Comparison of ENCODE assay signal across 11 cellular contexts in the genomic region with DNA sequence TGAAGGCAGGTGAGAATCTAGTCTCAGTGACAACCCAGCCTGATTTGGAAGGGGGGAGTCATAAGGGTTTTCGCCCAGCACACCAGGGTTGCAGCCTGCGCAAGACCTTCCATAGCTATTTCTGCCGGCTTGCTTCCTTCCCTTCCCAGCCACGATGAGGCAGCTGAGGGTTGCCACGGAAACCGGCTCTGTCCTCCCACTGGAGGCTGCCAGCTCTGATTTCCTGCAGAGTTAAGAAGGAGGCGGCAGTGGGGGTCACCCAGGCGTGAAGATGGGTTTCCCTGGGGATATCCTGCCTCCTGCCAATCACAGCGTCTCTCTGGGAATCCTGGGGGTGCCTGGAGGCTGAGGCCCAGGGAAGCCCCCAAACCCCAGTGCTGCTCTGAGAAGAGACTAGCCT. TPM values are rescaled to one million over a fixed set of nuclear protein-coding genes. Genes with fewer than 3 reads are reported as not detected.
A peak's percentile ranks its signal among the peaks of the same experiment; 100 is the strongest.
DNase-seq lines count a peak whose midpoint lies in the region; ATAC-seq and TF ChIP-seq lines count a peak whose summit lies in the region.
"Had no signal": no experiment of that assay in that cellular context is flagged by ENCODE, and none has a peak within 500 bp of the region (broad histone marks: within the 10 kb centered on the region; RNA-seq: fewer than 3 reads in every experiment).

No MANE protein-coding gene starts in this region.

- H3K27ac Mint-ChIP-seq in activated naive CD4-positive, alpha-beta T cell treated with anti-CD3 and anti-CD28 coated beads for 36 hours, result no peak overlapping the region
- H3K27ac Mint-ChIP-seq: activated naive CD4-positive, alpha-beta T cell treated with anti-CD3 and anti-CD28 coated beads, Interleukin-2, amount 50 U/mL, for 24 hours; CD8-positive, alpha-beta memory T cell had no signal

- WGBS in hepatocyte (ENCODE audit: low lambda C conversion rate, missing lambda C conversion rate), result 52% methylated on average over 9 of the region's 9 CpGs

- H4K20me1 ChIP-seq in hepatocyte (ENCODE audit: insufficient read depth, poor library complexity, severe bottlenecking), result no peaks in the 10 kb centered on the region

- ATAC-seq in SK-N-SH treated with all-trans-retinoic acid at 6 μM for 48 hours (peak; percentile 76), GM21367 (IDR thresholded peaks at IDR 0.05; ENCODE audit: unreplicated experiment) (no peak), HG02763 (IDR thresholded peaks at IDR 0.05; ENCODE audit: unreplicated experiment) (no peak)
- ATAC-seq: HCT116 had no signal

- H3K9me3 Mint-ChIP-seq in activated naive CD4-positive, alpha-beta T cell treated with anti-CD3 and anti-CD28 coated beads for 36 hours, result no peaks in the 10 kb centered on the region
- H3K9me3 Mint-ChIP-seq: activated naive CD4-positive, alpha-beta T cell treated with anti-CD3 and anti-CD28 coated beads, Interleukin-2, amount 50 U/mL, for 24 hours; CD8-positive, alpha-beta memory T cell had no signal

- TF ChIP-seq CTCF in hepatocyte (IDR thresholded peaks at IDR 0.05; ENCODE audit: poor library complexity), result no peak

- H3K36me3 ChIP-seq in hepatocyte (replicated peaks; ENCODE audit: insufficient read depth, low read depth), result no peaks in the 10 kb centered on the region

- peaks cover 19% of the 10 kb centered on the region for H3K27me3 Mint-ChIP-seq in activated naive CD4-positive, alpha-beta T cell treated with anti-CD3 and anti-CD28 coated beads for 36 hours (ENCODE audit: low read depth)

- no peak overlapping the region for H3K4me3 Mint-ChIP-seq in activated naive CD4-positive, alpha-beta T cell treated with anti-CD3 and anti-CD28 coated beads for 36 hours
- H3K4me3 Mint-ChIP-seq: activated naive CD4-positive, alpha-beta T cell treated with anti-CD3 and anti-CD28 coated beads, Interleukin-2, amount 50 U/mL, for 24 hours; CD8-positive, alpha-beta memory T cell had no signal

- H3K4me2 ChIP-seq in hepatocyte, result no peak overlapping the region

- H3K27me3 ChIP-seq in hepatocyte, result no peaks in the 10 kb centered on the region

- no peaks in the 10 kb centered on the region for H3K9me2 ChIP-seq in hepatocyte (replicated peaks; ENCODE audit: insufficient read depth)

- H3K36me3 Mint-ChIP-seq in activated naive CD4-positive, alpha-beta T cell treated with anti-CD3 and anti-CD28 coated beads for 36 hours (ENCODE audit: low read depth), result no peaks in the 10 kb centered on the region
- H3K36me3 Mint-ChIP-seq: activated naive CD4-positive, alpha-beta T cell treated with anti-CD3 and anti-CD28 coated beads, Interleukin-2, amount 50 U/mL, for 24 hours; CD8-positive, alpha-beta memory T cell had no signal

- no peaks in the 10 kb centered on the region for H3K9me3 ChIP-seq in hepatocyte (ENCODE audit: low read depth)

- peaks cover 4% of the 10 kb centered on the region for H3K4me1 ChIP-seq in hepatocyte (ENCODE audit: insufficient read depth)

- no peaks in the 10 kb centered on the region for H3K4me1 Mint-ChIP-seq in activated naive CD4-positive, alpha-beta T cell treated with anti-CD3 and anti-CD28 coated beads for 36 hours (ENCODE audit: low read depth)
- H3K4me1 Mint-ChIP-seq: activated naive CD4-positive, alpha-beta T cell treated with anti-CD3 and anti-CD28 coated beads, Interleukin-2, amount 50 U/mL, for 24 hours had no signal

- H3K4me3 ChIP-seq in hepatocyte, result no peak overlapping the region

- peak; percentile 56 for DNase-seq in A172 (ENCODE audit: low spot score)
- peak; percentile 51 for DNase-seq in HS-5 (ENCODE audit: low read depth)
- peak; percentile 58 for DNase-seq in hepatocyte (ENCODE audit: low spot score)
- DNase-seq in T-helper 9 cell, result no peak
- DNase-seq in activated naive CD4-positive, alpha-beta T cell treated with anti-CD3 and anti-CD28 coated beads for 36 hours, result no peak
- DNase-seq: CD8-positive, alpha-beta memory T cell had no signal

- H2AFZ ChIP-seq in hepatocyte, result no peak overlapping the region

- CTCF ChIA-PET in activated naive CD4-positive, alpha-beta T cell treated with anti-CD3 and anti-CD28 coated beads for 36 hours (lab: Charles Lee), result interaction anchor here (0.7 to 1.5 kb wide), 4 partner anchors 11 to 171 kb away, joined by 3 to 4 read pairs (median 4); no protein-coding TSS in a partner anchor

- H3K79me2 ChIP-seq in hepatocyte, result no peaks in the 10 kb centered on the region

- intact Hi-C loops in activated naive CD4-positive, alpha-beta T cell treated with anti-CD3 and anti-CD28 coated beads for 36 hours (cut with micrococcal nuclease), result no loop called here

- H3K27ac ChIP-seq in hepatocyte, result no peak overlapping the region

TF ChIP-seq in SK-N-SH treated with all-trans-retinoic acid at 6 μM for 48 hours, 23 proteins besides CTCF, POLR2A, EP300 and RAD21:
- TF ChIP-seq ZC3H10 (CRISPR knock-in tag; IDR thresholded peaks at IDR 0.05), result no peak
- TF ChIP-seq ESRRG (CRISPR knock-in tag; IDR thresholded peaks at IDR 0.05), result no peak
- TF ChIP-seq ARNTL (CRISPR knock-in tag; IDR thresholded peaks at IDR 0.05; ENCODE audit: borderline replicate concordance, low read depth), result no peak
- no peak for TF ChIP-seq ISL1 (CRISPR knock-in tag; IDR thresholded peaks at IDR 0.05)
- TF ChIP-seq ZFP3 (CRISPR knock-in tag; IDR thresholded peaks at IDR 0.05), result no peak
- no peak for TF ChIP-seq PPARA (CRISPR knock-in tag; IDR thresholded peaks at IDR 0.05; ENCODE audit: borderline replicate concordance)
- TF ChIP-seq ZNF70 (CRISPR knock-in tag; IDR thresholded peaks at IDR 0.05), result no peak
- TF ChIP-seq ZNF8 (CRISPR knock-in tag; IDR thresholded peaks at IDR 0.05), result no peak
- no peak for TF ChIP-seq PATZ1 (CRISPR knock-in tag; IDR thresholded peaks at IDR 0.05; ENCODE audit: borderline replicate concordance)
- TF ChIP-seq ZFP30 (CRISPR knock-in tag; IDR thresholded peaks at IDR 0.05), result no peak
- no peak for TF ChIP-seq OSR1 (CRISPR knock-in tag; IDR thresholded peaks at IDR 0.05)
- no peak for TF ChIP-seq RARB (CRISPR knock-in tag; IDR thresholded peaks at IDR 0.05)
- TF ChIP-seq, protein P1, sequence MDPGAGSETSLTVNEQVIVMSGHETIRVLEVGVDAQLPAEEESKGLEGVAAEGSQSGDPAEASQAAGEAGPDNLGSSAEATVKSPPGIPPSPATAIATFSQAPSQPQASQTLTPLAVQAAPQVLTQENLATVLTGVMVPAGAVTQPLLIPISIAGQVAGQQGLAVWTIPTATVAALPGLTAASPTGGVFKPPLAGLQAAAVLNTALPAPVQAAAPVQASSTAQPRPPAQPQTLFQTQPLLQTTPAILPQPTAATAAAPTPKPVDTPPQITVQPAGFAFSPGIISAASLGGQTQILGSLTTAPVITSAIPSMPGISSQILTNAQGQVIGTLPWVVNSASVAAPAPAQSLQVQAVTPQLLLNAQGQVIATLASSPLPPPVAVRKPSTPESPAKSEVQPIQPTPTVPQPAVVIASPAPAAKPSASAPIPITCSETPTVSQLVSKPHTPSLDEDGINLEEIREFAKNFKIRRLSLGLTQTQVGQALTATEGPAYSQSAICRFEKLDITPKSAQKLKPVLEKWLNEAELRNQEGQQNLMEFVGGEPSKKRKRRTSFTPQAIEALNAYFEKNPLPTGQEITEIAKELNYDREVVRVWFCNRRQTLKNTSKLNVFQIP (CRISPR knock-in tag; IDR thresholded peaks at IDR 0.05; ENCODE audit: borderline replicate concordance, low read depth), result no peak
- no peak for TF ChIP-seq SNAI2 (CRISPR knock-in tag; IDR thresholded peaks at IDR 0.05)
- TF ChIP-seq TCF4 (CRISPR knock-in tag; IDR thresholded peaks at IDR 0.05; ENCODE audit: borderline replicate concordance), result no peak
TF ChIP-seq in SK-N-SH treated with all-trans-retinoic acid at 6 μM for 48 hours: peak in this region for 0.

RNA-seq across cellular contexts. Expression of gene KCNB1, which starts 23.1 kb away (rescaled TPM):
- 0.31 and 0.41 TPM in 2 replicates for total RNA-seq in A172 (2014; rRNA removed; shearing (Covaris generic))
- 0.37 and 0.44 TPM in 2 replicates for total RNA-seq in hepatocyte
- 1.0 and 1.5 TPM in 2 replicates for polyA plus RNA-seq in hepatocyte
- not detected for total RNA-seq in activated naive CD4-positive, alpha-beta T cell treated with anti-CD3 and anti-CD28 coated beads for 36 hours
- polyA plus RNA-seq: CD8-positive, alpha-beta memory T cell had no signal

Comparison
In these comparisons a context has a peak if more than half of its experiments do, and no peak if none do; other contexts are left out.
1. DNase-seq: peak in A172 (single experiment), HS-5 (single experiment) and hepatocyte (single experiment); none in T-helper 9 cell (single experiment) and activated naive CD4-positive, alpha-beta T cell treated with anti-CD3 and anti-CD28 coated beads for 36 hours (single experiment).